In genomic region chr6:140480852-140481251, GRCh38 we compare ENCODE assay signal across 12 cellular contexts.
DNase-seq lines count a peak whose midpoint lies in the region; ATAC-seq and TF ChIP-seq lines count a peak whose summit lies in the region.
"Had no signal": no experiment of that assay in that cellular context is flagged by ENCODE, and none has a peak within 500 bp of the region (broad histone marks: within the 10 kb centered on the region; RNA-seq: fewer than 3 reads in every experiment).

No MANE protein-coding gene starts in this region.

- peaks cover 14% of the 10 kb centered on the region for H3F3A ChIP-seq in GM23248 (ENCODE audit: insufficient read depth)

- H3K9me3 ChIP-seq in GM23248 (ENCODE audit: low read depth) (no peaks in the 10 kb centered on the region), sigmoid colon (no peaks in the 10 kb centered on the region), A673 (ENCODE audit: low read depth, low read length, poor library complexity, severe bottlenecking) (no peaks in the 10 kb centered on the region)
- H3K9me3 ChIP-seq: Caco-2 had no signal

- 20 to 24% methylated on average over 2 of the region's 2 CpGs for WGBS in GM23248 (ENCODE audit: low coverage in 1 of 2, low lambda C conversion rate in 2 of 2, missing lambda C conversion rate in 2 of 2), 2 experiments
- 47 to 59% methylated on average over 2 of the region's 2 CpGs for WGBS in sigmoid colon, 2 donors

- H3K4me1 ChIP-seq in GM23248 (ENCODE audit: insufficient read depth) (peaks cover 26% of the 10 kb centered on the region), sigmoid colon (peaks cover 0 to 9% (median 4%) of the 10 kb centered on the region in 4 donors), A673 (ENCODE audit: insufficient read depth, low read length, poor library complexity, severe bottlenecking) (no peaks in the 10 kb centered on the region)
- H3K4me1 ChIP-seq: Caco-2 had no signal

- H4K20me1 ChIP-seq in GM23248 (ENCODE audit: insufficient read depth), result no peaks in the 10 kb centered on the region

- TF ChIP-seq POLR2A in sigmoid colon (IDR thresholded peaks at IDR 0.05), result no peak

- H3K27ac ChIP-seq in GM23248, result peak overlapping the region; percentile 46
- H3K27ac ChIP-seq in sigmoid colon, result peak overlapping the region in 1 of 4 donors; percentile 28
- no peak overlapping the region for H3K27ac ChIP-seq in A673 (ENCODE audit: low read depth, low read length, poor library complexity, severe bottlenecking)

- no peaks in the 10 kb centered on the region for H3K79me2 ChIP-seq in GM23248 (ENCODE audit: insufficient read depth)

- TF ChIP-seq CTCF in sigmoid colon (IDR thresholded peaks at IDR 0.05) (no peak), A673 (conservative IDR thresholded peaks at IDR 0.05; ENCODE audit: low read depth, low read length) (no peak)

- H3K36me3 ChIP-seq in GM23248 (ENCODE audit: low read depth) (no peaks in the 10 kb centered on the region), sigmoid colon (no peaks in the 10 kb centered on the region), A673 (ENCODE audit: insufficient read depth, low read length, poor library complexity, severe bottlenecking) (no peaks in the 10 kb centered on the region)

- no peaks in the 10 kb centered on the region for H3K9me2 ChIP-seq in GM23248 (ENCODE audit: insufficient read depth)

- H3K4me2 ChIP-seq in GM23248 (ENCODE audit: unreplicated experiment), result peak overlapping the region; percentile 6

- in situ Hi-C loops in GM23248 (cut with MboI), result no loop called here

- no peak overlapping the region for H3K9ac ChIP-seq in GM23248

- H3K4me3 ChIP-seq in GM23248, result no peak overlapping the region
- H3K4me3 ChIP-seq in sigmoid colon, result no peak overlapping the region
- H3K4me3 ChIP-seq in A673 (ENCODE audit: low read depth, low read length, poor library complexity, severe bottlenecking), result no peak overlapping the region

- ATAC-seq in GM18502 (IDR thresholded peaks at IDR 0.05; ENCODE audit: poor library complexity, unreplicated experiment) (no peak), GM18520 (IDR thresholded peaks at IDR 0.05; ENCODE audit: unreplicated experiment) (no peak)
- ATAC-seq: effector memory CD8-positive, alpha-beta T cell had no signal

- H2AFZ ChIP-seq in GM23248, result peak overlapping the region; percentile 75

- peak; percentile 57 for DNase-seq in GM23248
- peak; percentile 7 for DNase-seq in RPMI8226
- DNase-seq in fibroblast of peridontal ligament (ENCODE audit: extremely low read depth), result peak; percentile 90
- DNase-seq in sigmoid colon, result peak; percentile 67
- no peak for DNase-seq in A673 (ENCODE audit: low spot score)
- no peak for DNase-seq in activated CD8-positive, alpha-beta memory T cell treated with anti-CD3 and anti-CD28 coated beads for 24 hours
- DNase-seq: activated naive CD8-positive, alpha-beta T cell treated with anti-CD3 and anti-CD28 coated beads, Interleukin-2, amount 10 ng/mL, durations not matched to agents 7 days and 5 days; Caco-2; effector memory CD8-positive, alpha-beta T cell; NCI-H524 had no signal

- POLR2A ChIA-PET in A673 (lab: Charles Lee; ENCODE audit: low non-redundant PET), result no interaction called here

- H3K27me3 ChIP-seq in GM23248 (replicated peaks; ENCODE audit: insufficient read depth) (no peaks in the 10 kb centered on the region), sigmoid colon (no peaks in the 10 kb centered on the region), A673 (replicated peaks; ENCODE audit: insufficient read depth, low read depth, low read length, poor library complexity) (no peaks in the 10 kb centered on the region)

- CTCF ChIA-PET in A673 (lab: Charles Lee), result no interaction called here

- no peak for TF ChIP-seq EP300 in sigmoid colon (IDR thresholded peaks at IDR 0.05)

- BruUV-seq in A673 (replicated peaks; lab: Mats Ljungman, UMichigan), result no TSS peak

- intact Hi-C loops in sigmoid colon (cut with DNase I) (no loop called here), A673 (cut with micrococcal nuclease; ENCODE audit: unreplicated experiment) (no loop called here)

Comparison
In these comparisons a context has a peak if more than half of its experiments do, and no peak if none do; other contexts are left out.
1. DNase-seq: peak in GM23248 (single experiment), RPMI8226 (single experiment), fibroblast of peridontal ligament (single experiment) and sigmoid colon (single experiment); none in A673 (single experiment) and activated CD8-positive, alpha-beta memory T cell treated with anti-CD3 and anti-CD28 coated beads for 24 hours (single experiment).